8 cellular contexts compared by ENCODE assay signal in genomic region chr17:4881761-4882555, GRCh38. TPM values are rescaled to one million over a fixed set of nuclear protein-coding genes. Genes with fewer than 3 reads are reported as not detected.
DNase-seq lines count a peak whose midpoint lies in the region; ATAC-seq and TF ChIP-seq lines count a peak whose summit lies in the region.

No MANE protein-coding gene starts in this region.

- intact Hi-C loops in activated B cell treated with CpG ODN at 0.5 μM for 24 hours (cut with micrococcal nuclease) = loop anchor here (1.0 kb wide), 4 partner anchors 74 to 172 kb away; partner anchors contain the start of genes ARRB2 and MED11

- H3K4me1 Mint-ChIP-seq in activated B cell treated with CpG ODN at 0.5 μM for 24 hours = peaks cover 6% of the 10 kb centered on the region

- no peak overlapping the region for H3K27ac Mint-ChIP-seq in activated B cell treated with CpG ODN at 0.5 μM for 24 hours

- H3K36me3 Mint-ChIP-seq in activated B cell treated with CpG ODN at 0.5 μM for 24 hours (ENCODE audit: low read depth) = peaks cover 60% of the 10 kb centered on the region

- H3K4me3 Mint-ChIP-seq in activated B cell treated with CpG ODN at 0.5 μM for 24 hours = no peak overlapping the region

- H3K27me3 Mint-ChIP-seq in activated B cell treated with CpG ODN at 0.5 μM for 24 hours = no peaks in the 10 kb centered on the region

- TF ChIP-seq CTCF in activated B cell treated with CpG ODN at 0.5 μM for 24 hours (IDR thresholded peaks at IDR 0.05) (peak; percentile 45), cardiac fibroblast (IDR thresholded peaks at IDR 0.05; ENCODE audit: low read depth, low read length) (peak; percentile 84)

- no peaks in the 10 kb centered on the region for H3K9me3 Mint-ChIP-seq in activated B cell treated with CpG ODN at 0.5 μM for 24 hours

- POLR2A ChIA-PET in activated B cell treated with CpG ODN at 0.5 μM for 24 hours (lab: Charles Lee) = interaction anchor here (0.8 kb wide), 1 partner anchor 150 kb away, joined by 3 read pairs; the partner anchor contains the start of gene MED11

- CTCF ChIA-PET in activated B cell treated with CpG ODN at 0.5 μM for 24 hours (lab: Charles Lee) = interaction anchor here (0.7 to 2.0 kb wide), 8 partner anchors 21 to 315 kb away, joined by 3 to 7 read pairs (median 3); partner anchors contain the start of genes CHRNE and MED11

- no peak overlapping the region for H3K4me3 ChIP-seq in cardiac fibroblast (replicated peaks in 1 of 2; ENCODE audit: low read depth in 2 of 2, low read length in 2 of 2)

- peak; percentile 93 for ATAC-seq in activated B cell treated with CpG ODN at 0.5 μM for 24 hours (ENCODE audit: low read depth)
- ATAC-seq in HG02970 (IDR thresholded peaks at IDR 0.05; ENCODE audit: low FRiP score, unreplicated experiment) = no peak
- no peak for ATAC-seq in GM21717 (IDR thresholded peaks at IDR 0.05; ENCODE audit: unreplicated experiment)

- DNase-seq in Daoy (ENCODE audit: low read depth) (peak; percentile 41), M059J (ENCODE audit: low read depth) (peak; percentile 29), activated B cell treated with CpG ODN at 0.5 μM for 24 hours (peak; percentile 50), cardiac fibroblast (ENCODE audit: low read depth in 2 of 2) (peak; percentile 46), left kidney (ENCODE audit: low read depth, low spot score) (peak; percentile 81)
- DNase-seq in stimulated activated CD4-positive, alpha-beta T cell treated with anti-CD3 and anti-CD28 coated beads, TNF-alpha, amount 100 ng/mL, for 24 hours (ENCODE audit: low read depth in 3 of 3) = peak; percentile 40 to 57 (median 40)

RNA-seq across cellular contexts. Expression of gene C17orf107, which starts 17.4 kb away (rescaled TPM):
- 0.17 TPM in 1 of 2 replicates, not detected in the other for total RNA-seq in Daoy (2014; rRNA removed; shearing (Covaris generic))
- 0.20 TPM in 1 of 2 replicates, not detected in the other for total RNA-seq in M059J (2014; rRNA removed; shearing (Covaris generic))
- total RNA-seq in activated B cell treated with CpG ODN at 0.5 μM for 24 hours = 1.6 and 1.8 TPM in 2 replicates

RNA-seq across cellular contexts. Expression of gene CHRNE, which starts 20.9 kb away (rescaled TPM):
- 1.1 TPM in 1 of 2 replicates, not detected in the other for total RNA-seq in Daoy (2014; rRNA removed; shearing (Covaris generic))
- 0.02 TPM in 1 of 2 replicates, not detected in the other for total RNA-seq in M059J (2014; rRNA removed; shearing (Covaris generic))
- 0.38 and 0.66 TPM in 2 replicates for total RNA-seq in activated B cell treated with CpG ODN at 0.5 μM for 24 hours

RNA-seq across cellular contexts. Expression of gene MINK1, which starts 48.8 kb away (rescaled TPM):
- 10.8 and 13.8 TPM in 2 replicates for total RNA-seq in Daoy (2014; rRNA removed; shearing (Covaris generic))
- 20.2 and 28.7 TPM in 2 replicates for total RNA-seq in M059J (2014; rRNA removed; shearing (Covaris generic))
- 61.3 and 65.3 TPM in 2 replicates for total RNA-seq in activated B cell treated with CpG ODN at 0.5 μM for 24 hours

RNA-seq across cellular contexts. Expression of gene GP1BA, which starts 50.1 kb away (rescaled TPM):
- total RNA-seq in Daoy (2014; rRNA removed; shearing (Covaris generic)) = 0.23 TPM in 1 of 2 replicates, not detected in the other
- 0.05 TPM in 1 of 2 replicates, not detected in the other for total RNA-seq in M059J (2014; rRNA removed; shearing (Covaris generic))
- not detected in 2 replicates for total RNA-seq in activated B cell treated with CpG ODN at 0.5 μM for 24 hours

RNA-seq across cellular contexts. Expression of gene SLC25A11, which starts 57.9 kb away (rescaled TPM):
- total RNA-seq in Daoy (2014; rRNA removed; shearing (Covaris generic)) = 82.4 and 112 TPM in 2 replicates
- 87.0 and 103 TPM in 2 replicates for total RNA-seq in M059J (2014; rRNA removed; shearing (Covaris generic))
- 35.3 and 35.8 TPM in 2 replicates for total RNA-seq in activated B cell treated with CpG ODN at 0.5 μM for 24 hours

Comparison
In these comparisons a context has a peak if more than half of its experiments do, and no peak if none do; other contexts are left out.
1. DNase-seq: peak in every context shown above with its lines; median percentile 81 in left kidney; 50 in activated B cell treated with CpG ODN at 0.5 μM for 24 hours; 46 in cardiac fibroblast; 41 in Daoy; 40 in stimulated activated CD4-positive, alpha-beta T cell treated with anti-CD3 and anti-CD28 coated beads, TNF-alpha, amount 100 ng/mL, for 24 hours; 29 in M059J.